Comparison of ENCODE assay signal across 26 cellular contexts in the genomic region with DNA sequence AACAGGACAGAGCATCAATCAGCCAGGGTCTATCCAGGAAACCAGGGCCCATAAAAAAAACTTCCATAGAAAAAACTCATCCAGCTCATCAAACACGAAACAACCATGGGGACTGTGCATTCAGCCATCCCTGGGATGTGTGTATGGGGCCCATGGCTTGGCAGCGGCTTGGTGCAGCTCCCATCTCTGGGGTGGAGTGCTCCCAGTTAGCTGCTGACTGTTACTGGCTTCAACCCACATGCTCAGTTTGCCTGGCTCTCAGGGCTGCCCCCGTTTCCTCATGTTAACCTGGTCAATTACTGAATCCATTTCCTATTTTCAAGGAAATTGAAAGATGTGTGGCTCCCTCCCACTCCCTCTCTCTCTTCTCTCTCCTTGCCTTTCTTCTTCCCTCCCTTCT. TPM values are rescaled to one million over a fixed set of nuclear protein-coding genes. Genes with fewer than 3 reads are reported as not detected.
"Had no signal": no experiment of that assay in that cellular context is flagged by ENCODE, and none has a peak within 500 bp of the region (broad histone marks: within the 10 kb centered on the region; RNA-seq: fewer than 3 reads in every experiment).

No MANE protein-coding gene starts in this region.

- H3K27me3 ChIP-seq: brain microvascular endothelial cell had no signal

- H3K27ac Mint-ChIP-seq: activated CD4-positive, alpha-beta memory T cell treated with anti-CD3 and anti-CD28 coated beads, Interleukin-2, amount 10 ng/mL, durations not matched to agents 7 days and 5 days; activated CD4-positive, alpha-beta T cell treated with anti-CD3 and anti-CD28 coated beads, Interleukin-2, amount 10 ng/mL, durations not matched to agents 7 days and 5 days; activated naive CD4-positive, alpha-beta T cell treated with anti-CD3 and anti-CD28 coated beads for 36 hours; activated naive CD8-positive, alpha-beta T cell treated with anti-CD3 and anti-CD28 coated beads, Interleukin-2, amount 10 ng/mL, durations not matched to agents 7 days and 5 days; activated T-helper 1 cell treated with anti-CD3 and anti-CD28 coated beads, Interleukin-12 subunit alpha, Interleukin-12 subunit beta, Interleukin-2, Interleukin-4 antibody, amounts not matched to agents 30 ng/mL and 10 ng/mL and 1 ng/mL, durations not matched to agents 14 hours and 24 hours and 36 hours; activated T-helper 2 cell treated with anti-CD3 and anti-CD28 coated beads, Interferon-gamma antibody, Interleukin-2, Interleukin-4, amounts not matched to agents 10 μg/mL and 5 μg/mL and 100 μg/mL, durations not matched to agents 14 hours and 24 hours and 36 hours; WTC11 had no signal

- H3K4me3 Mint-ChIP-seq: activated CD4-positive, alpha-beta memory T cell treated with anti-CD3 and anti-CD28 coated beads, Interleukin-2, amount 10 ng/mL, durations not matched to agents 7 days and 5 days; activated CD4-positive, alpha-beta T cell treated with anti-CD3 and anti-CD28 coated beads, Interleukin-2, amount 10 ng/mL, durations not matched to agents 7 days and 5 days; activated naive CD4-positive, alpha-beta T cell treated with anti-CD3 and anti-CD28 coated beads for 36 hours; activated naive CD4-positive, alpha-beta T cell treated with anti-CD3 and anti-CD28 coated beads, Interleukin-2, amount 50 U/mL, for 24 hours; activated naive CD8-positive, alpha-beta T cell treated with anti-CD3 and anti-CD28 coated beads, Interleukin-2, amount 10 ng/mL, durations not matched to agents 7 days and 5 days; activated T-helper 1 cell treated with anti-CD3 and anti-CD28 coated beads, Interleukin-12 subunit alpha, Interleukin-12 subunit beta, Interleukin-2, Interleukin-4 antibody, amounts not matched to agents 30 ng/mL and 10 ng/mL and 1 ng/mL, durations not matched to agents 14 hours and 24 hours and 36 hours; central memory CD8-positive, alpha-beta T cell; WTC11 had no signal

- H3K27ac ChIP-seq: brain microvascular endothelial cell, VCaP had no signal

- H3K36me3 ChIP-seq: brain microvascular endothelial cell had no signal

- H3K36me3 Mint-ChIP-seq: activated naive CD4-positive, alpha-beta T cell treated with anti-CD3 and anti-CD28 coated beads, Interleukin-2, amount 50 U/mL, for 24 hours; activated naive CD8-positive, alpha-beta T cell treated with anti-CD3 and anti-CD28 coated beads, Interleukin-2, amount 10 ng/mL, durations not matched to agents 7 days and 5 days; WTC11 had no signal

- DNase-seq: activated CD4-positive, alpha-beta memory T cell treated with anti-CD3 and anti-CD28 coated beads, Interleukin-2, amount 10 ng/mL, durations not matched to agents 7 days and 5 days; activated CD4-positive, alpha-beta T cell treated with anti-CD3 and anti-CD28 coated beads for 1 hour; activated CD4-positive, alpha-beta T cell treated with anti-CD3 and anti-CD28 coated beads for 4 hours; activated CD4-positive, alpha-beta T cell treated with anti-CD3 and anti-CD28 coated beads, Interleukin-2, amount 10 ng/mL, durations not matched to agents 7 days and 5 days; activated CD4-positive, alpha-beta T cell treated with anti-CD3 and anti-CD28 coated beads, Interleukin-2, amount 50 U/mL, for 4 hours; activated effector memory CD4-positive, alpha-beta T cell treated with anti-CD3 and anti-CD28 coated beads, Interleukin-2, amount 50 U/mL, for 16 hours; activated naive CD4-positive, alpha-beta T cell treated with anti-CD3 and anti-CD28 coated beads for 36 hours; activated naive CD8-positive, alpha-beta T cell treated with anti-CD3 and anti-CD28 coated beads, Interleukin-2, amount 10 ng/mL, durations not matched to agents 7 days and 5 days; activated T-cell treated with anti-CD3 and anti-CD28 coated beads, Interleukin-2, amount 50 U/mL, for 1 hour; activated T-cell treated with anti-CD3 and anti-CD28 coated beads, Interleukin-2, amount 50 U/mL, for 48 hours; amniotic stem cell; anterior cingulate cortex; brain microvascular endothelial cell; cortex of kidney; dermis blood vessel endothelial cell; effector CD8-positive, alpha-beta T cell; T-helper 2 cell had no signal

- H3K4me1 Mint-ChIP-seq: activated CD4-positive, alpha-beta memory T cell treated with anti-CD3 and anti-CD28 coated beads, Interleukin-2, amount 10 ng/mL, durations not matched to agents 7 days and 5 days; activated CD4-positive, alpha-beta T cell treated with anti-CD3 and anti-CD28 coated beads, Interleukin-2, amount 10 ng/mL, durations not matched to agents 7 days and 5 days; activated naive CD4-positive, alpha-beta T cell treated with anti-CD3 and anti-CD28 coated beads, Interleukin-2, amount 50 U/mL, for 24 hours; activated naive CD8-positive, alpha-beta T cell treated with anti-CD3 and anti-CD28 coated beads, Interleukin-2, amount 10 ng/mL, durations not matched to agents 7 days and 5 days; central memory CD8-positive, alpha-beta T cell; WTC11 had no signal

- H3K9me3 Mint-ChIP-seq: activated CD4-positive, alpha-beta memory T cell treated with anti-CD3 and anti-CD28 coated beads, Interleukin-2, amount 10 ng/mL, durations not matched to agents 7 days and 5 days; activated CD4-positive, alpha-beta T cell treated with anti-CD3 and anti-CD28 coated beads, Interleukin-2, amount 10 ng/mL, durations not matched to agents 7 days and 5 days; activated naive CD4-positive, alpha-beta T cell treated with anti-CD3 and anti-CD28 coated beads for 36 hours; activated naive CD4-positive, alpha-beta T cell treated with anti-CD3 and anti-CD28 coated beads, Interleukin-2, amount 50 U/mL, for 24 hours; activated naive CD8-positive, alpha-beta T cell treated with anti-CD3 and anti-CD28 coated beads, Interleukin-2, amount 10 ng/mL, durations not matched to agents 7 days and 5 days; activated T-helper 1 cell treated with anti-CD3 and anti-CD28 coated beads, Interleukin-12 subunit alpha, Interleukin-12 subunit beta, Interleukin-2, Interleukin-4 antibody, amounts not matched to agents 30 ng/mL and 10 ng/mL and 1 ng/mL, durations not matched to agents 14 hours and 24 hours and 36 hours; activated T-helper 2 cell treated with anti-CD3 and anti-CD28 coated beads, Interferon-gamma antibody, Interleukin-2, Interleukin-4, amounts not matched to agents 10 μg/mL and 5 μg/mL and 100 μg/mL, durations not matched to agents 14 hours and 24 hours and 36 hours; central memory CD8-positive, alpha-beta T cell; WTC11 had no signal

RNA-seq across cellular contexts. Expression of gene STUM, which starts 37.3 kb away (rescaled TPM):
- total RNA-seq: activated CD4-positive, alpha-beta memory T cell treated with anti-CD3 and anti-CD28 coated beads, Interleukin-2, amount 10 ng/mL, durations not matched to agents 7 days and 5 days; activated CD4-positive, alpha-beta T cell treated with anti-CD3 and anti-CD28 coated beads, Interleukin-2, amount 10 ng/mL, durations not matched to agents 7 days and 5 days; activated naive CD4-positive, alpha-beta T cell treated with anti-CD3 and anti-CD28 coated beads for 36 hours; activated naive CD8-positive, alpha-beta T cell treated with anti-CD3 and anti-CD28 coated beads, Interleukin-2, amount 10 ng/mL, durations not matched to agents 7 days and 5 days; activated T-helper 1 cell treated with anti-CD3 and anti-CD28 coated beads, Interleukin-12 subunit alpha, Interleukin-12 subunit beta, Interleukin-2, Interleukin-4 antibody, amounts not matched to agents 30 ng/mL and 10 ng/mL and 1 ng/mL, durations not matched to agents 14 hours and 24 hours and 36 hours; activated T-helper 2 cell treated with anti-CD3 and anti-CD28 coated beads, Interferon-gamma antibody, Interleukin-2, Interleukin-4, amounts not matched to agents 10 μg/mL and 5 μg/mL and 100 μg/mL, durations not matched to agents 14 hours and 24 hours and 36 hours; astrocyte; bronchial epithelial cell; T-helper 1 cell treated with Interleukin-12 subunit alpha and Interleukin-12 subunit beta and Interleukin-4 antibody, amounts not matched to agents 30 ng/mL and 1 ng/mL, for 36 hours had no signal
